Comparison of ENCODE assay signal across 33 cellular contexts in the genomic region with DNA sequence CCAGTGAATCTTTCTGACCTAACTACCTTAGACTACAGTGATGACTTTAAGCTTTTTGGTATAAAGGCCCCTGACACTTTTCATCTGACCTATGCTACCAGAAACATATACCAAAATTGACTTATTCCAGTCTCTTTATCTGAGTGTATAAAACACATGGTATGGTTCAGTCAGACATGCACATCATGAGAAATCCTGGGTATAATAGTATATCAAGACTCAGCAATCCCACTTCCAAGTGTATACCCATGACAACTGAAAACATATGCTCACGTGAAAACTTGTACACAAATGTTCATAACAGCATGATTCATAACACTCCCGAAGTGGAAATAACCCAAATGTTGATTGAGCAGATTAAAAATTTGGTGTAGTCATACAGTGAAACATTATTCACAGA.
"Had no signal": no experiment of that assay in that cellular context is flagged by ENCODE, and none has a peak within 500 bp of the region (broad histone marks: within the 10 kb centered on the region; RNA-seq: fewer than 3 reads in every experiment).

No MANE protein-coding gene starts in this region.

- H3K36me3 Mint-ChIP-seq: activated naive CD4-positive, alpha-beta T cell treated with anti-CD3 and anti-CD28 coated beads, Interleukin-2, amount 10 ng/mL, durations not matched to agents 7 days and 5 days; activated naive CD4-positive, alpha-beta T cell treated with anti-CD3 and anti-CD28 coated beads, Interleukin-2, amount 50 U/mL, for 24 hours; activated naive CD4-positive, alpha-beta T cell treated with anti-CD3 and anti-CD28 coated beads, Interleukin-2, amount 50 U/mL, for 72 hours; activated naive CD8-positive, alpha-beta T cell; activated naive CD8-positive, alpha-beta T cell treated with anti-CD3 and anti-CD28 coated beads for 36 hours; activated naive CD8-positive, alpha-beta T cell treated with anti-CD3 and anti-CD28 coated beads, Interleukin-2, amount 10 ng/mL, durations not matched to agents 7 days and 5 days; brain had no signal

- H3K4me1 Mint-ChIP-seq: activated naive CD4-positive, alpha-beta T cell treated with anti-CD3 and anti-CD28 coated beads, Interleukin-2, amount 10 ng/mL, durations not matched to agents 7 days and 5 days; activated naive CD4-positive, alpha-beta T cell treated with anti-CD3 and anti-CD28 coated beads, Interleukin-2, amount 50 U/mL, for 24 hours; activated naive CD8-positive, alpha-beta T cell treated with anti-CD3 and anti-CD28 coated beads, Interleukin-2, amount 10 ng/mL, durations not matched to agents 7 days and 5 days; activated naive CD8-positive, alpha-beta T cell treated with anti-CD3 and anti-CD28 coated beads, Interleukin-2, amount 50 U/mL, for 24 hours; central memory CD8-positive, alpha-beta T cell had no signal

- DNase-seq: activated effector memory CD4-positive, alpha-beta T cell treated with anti-CD3 and anti-CD28 coated beads, Interleukin-2, amount 50 U/mL, for 16 hours; activated effector memory CD4-positive, alpha-beta T cell treated with Interleukin-2 at 50 U/mL for 16 hours; activated gamma-delta T cell; activated gamma-delta T cell treated with Interleukin-2 at 50 U/mL for 16 hours; activated naive CD4-positive, alpha-beta T cell; activated naive CD4-positive, alpha-beta T cell treated with anti-CD3 and anti-CD28 coated beads for 36 hours; activated naive CD4-positive, alpha-beta T cell treated with anti-CD3 and anti-CD28 coated beads, Interleukin-2, amount 10 ng/mL, durations not matched to agents 7 days and 5 days; activated naive CD4-positive, alpha-beta T cell treated with anti-CD3 and anti-CD28 coated beads, Interleukin-2, amount 50 U/mL, for 16 hours; activated naive CD4-positive, alpha-beta T cell treated with Interleukin-2 at 50 U/mL for 16 hours; activated naive CD8-positive, alpha-beta T cell treated with anti-CD3 and anti-CD28 coated beads for 36 hours; activated naive CD8-positive, alpha-beta T cell treated with anti-CD3 and anti-CD28 coated beads, Interleukin-2, amount 10 ng/mL, durations not matched to agents 7 days and 5 days; activated naive CD8-positive, alpha-beta T cell treated with anti-CD3 and anti-CD28 coated beads, Interleukin-2, amount 50 U/mL, for 24 hours; activated T-cell treated with anti-CD3 and anti-CD28 coated beads for 4 hours; activated T-cell treated with anti-CD3 and anti-CD28 coated beads, Interleukin-2, amount 50 U/mL, for 24 hours; activated T-cell treated with anti-CD3 and anti-CD28 coated beads, Interleukin-2, amount 50 U/mL, for 4 hours; activated T-cell treated with anti-CD3 and anti-CD28 coated beads, Interleukin-2, amount 50 U/mL, for 48 hours; adrenal gland; amniotic stem cell; amygdala; anterior cingulate cortex; aorta; body of pancreas; brain microvascular endothelial cell; caudate nucleus; central memory CD4-positive, alpha-beta T cell; cerebellar nuclear complex had no signal

- H3K4me3 Mint-ChIP-seq: activated naive CD4-positive, alpha-beta T cell treated with anti-CD3 and anti-CD28 coated beads for 36 hours; activated naive CD4-positive, alpha-beta T cell treated with anti-CD3 and anti-CD28 coated beads, Interleukin-2, amount 10 ng/mL, durations not matched to agents 7 days and 5 days; activated naive CD4-positive, alpha-beta T cell treated with anti-CD3 and anti-CD28 coated beads, Interleukin-2, amount 50 U/mL, for 24 hours; activated naive CD8-positive, alpha-beta T cell; activated naive CD8-positive, alpha-beta T cell treated with anti-CD3 and anti-CD28 coated beads for 36 hours; activated naive CD8-positive, alpha-beta T cell treated with anti-CD3 and anti-CD28 coated beads, Interleukin-2, amount 10 ng/mL, durations not matched to agents 7 days and 5 days; activated naive CD8-positive, alpha-beta T cell treated with anti-CD3 and anti-CD28 coated beads, Interleukin-2, amount 50 U/mL, for 24 hours; activated T-cell treated with anti-CD3 and anti-CD28 coated beads, Interleukin-2, amount 50 U/mL, for 24 hours; activated T-cell treated with anti-CD3 and anti-CD28 coated beads, Interleukin-2, amount 50 U/mL, for 4 hours; activated T-helper 1 cell treated with anti-CD3 and anti-CD28 coated beads, Interleukin-12 subunit alpha, Interleukin-12 subunit beta, Interleukin-2, Interleukin-4 antibody, amounts not matched to agents 30 ng/mL and 10 ng/mL and 1 ng/mL, durations not matched to agents 14 hours and 24 hours and 36 hours; brain; central memory CD8-positive, alpha-beta T cell had no signal

- H3K9me3 Mint-ChIP-seq: activated naive CD4-positive, alpha-beta T cell treated with anti-CD3 and anti-CD28 coated beads for 36 hours; activated naive CD4-positive, alpha-beta T cell treated with anti-CD3 and anti-CD28 coated beads, Interleukin-2, amount 10 ng/mL, durations not matched to agents 7 days and 5 days; activated naive CD4-positive, alpha-beta T cell treated with anti-CD3 and anti-CD28 coated beads, Interleukin-2, amount 50 U/mL, for 24 hours; activated naive CD4-positive, alpha-beta T cell treated with anti-CD3 and anti-CD28 coated beads, Interleukin-2, amount 50 U/mL, for 72 hours; activated naive CD8-positive, alpha-beta T cell treated with anti-CD3 and anti-CD28 coated beads for 36 hours; activated naive CD8-positive, alpha-beta T cell treated with anti-CD3 and anti-CD28 coated beads, Interleukin-2, amount 10 ng/mL, durations not matched to agents 7 days and 5 days; activated T-cell treated with anti-CD3 and anti-CD28 coated beads, Interleukin-2, amount 50 U/mL, for 24 hours; activated T-cell treated with anti-CD3 and anti-CD28 coated beads, Interleukin-2, amount 50 U/mL, for 4 hours; activated T-helper 1 cell treated with anti-CD3 and anti-CD28 coated beads, Interleukin-12 subunit alpha, Interleukin-12 subunit beta, Interleukin-2, Interleukin-4 antibody, amounts not matched to agents 30 ng/mL and 10 ng/mL and 1 ng/mL, durations not matched to agents 14 hours and 24 hours and 36 hours; activated T-helper 2 cell treated with anti-CD3 and anti-CD28 coated beads, Interferon-gamma antibody, Interleukin-2, Interleukin-4, amounts not matched to agents 10 μg/mL and 5 μg/mL and 100 μg/mL, durations not matched to agents 14 hours and 24 hours and 36 hours; brain; central memory CD8-positive, alpha-beta T cell had no signal

- ATAC-seq: activated naive CD8-positive, alpha-beta T cell treated with anti-CD3 and anti-CD28 coated beads, Interleukin-2, amount 50 U/mL, for 24 hours; body of pancreas had no signal

- H3K27ac Mint-ChIP-seq: activated naive CD4-positive, alpha-beta T cell treated with anti-CD3 and anti-CD28 coated beads for 36 hours; activated naive CD4-positive, alpha-beta T cell treated with anti-CD3 and anti-CD28 coated beads, Interleukin-2, amount 10 ng/mL, durations not matched to agents 7 days and 5 days; activated naive CD4-positive, alpha-beta T cell treated with anti-CD3 and anti-CD28 coated beads, Interleukin-2, amount 50 U/mL, for 24 hours; activated naive CD4-positive, alpha-beta T cell treated with anti-CD3 and anti-CD28 coated beads, Interleukin-2, amount 50 U/mL, for 72 hours; activated naive CD8-positive, alpha-beta T cell; activated naive CD8-positive, alpha-beta T cell treated with anti-CD3 and anti-CD28 coated beads for 36 hours; activated naive CD8-positive, alpha-beta T cell treated with anti-CD3 and anti-CD28 coated beads, Interleukin-2, amount 10 ng/mL, durations not matched to agents 7 days and 5 days; activated naive CD8-positive, alpha-beta T cell treated with anti-CD3 and anti-CD28 coated beads, Interleukin-2, amount 50 U/mL, for 24 hours; activated T-cell treated with anti-CD3 and anti-CD28 coated beads, Interleukin-2, amount 50 U/mL, for 24 hours; activated T-helper 2 cell treated with anti-CD3 and anti-CD28 coated beads, Interferon-gamma antibody, Interleukin-2, Interleukin-4, amounts not matched to agents 10 μg/mL and 5 μg/mL and 100 μg/mL, durations not matched to agents 14 hours and 24 hours and 36 hours; brain had no signal

- H3K27me3 Mint-ChIP-seq: activated naive CD4-positive, alpha-beta T cell treated with anti-CD3 and anti-CD28 coated beads, Interleukin-2, amount 10 ng/mL, durations not matched to agents 7 days and 5 days; activated naive CD4-positive, alpha-beta T cell treated with anti-CD3 and anti-CD28 coated beads, Interleukin-2, amount 50 U/mL, for 24 hours; activated naive CD8-positive, alpha-beta T cell treated with anti-CD3 and anti-CD28 coated beads for 36 hours; activated naive CD8-positive, alpha-beta T cell treated with anti-CD3 and anti-CD28 coated beads, Interleukin-2, amount 10 ng/mL, durations not matched to agents 7 days and 5 days; activated T-cell treated with anti-CD3 and anti-CD28 coated beads, Interleukin-2, amount 50 U/mL, for 24 hours; brain; central memory CD8-positive, alpha-beta T cell had no signal
